ENCODE assay signal across 14 cellular contexts in the genomic region with DNA sequence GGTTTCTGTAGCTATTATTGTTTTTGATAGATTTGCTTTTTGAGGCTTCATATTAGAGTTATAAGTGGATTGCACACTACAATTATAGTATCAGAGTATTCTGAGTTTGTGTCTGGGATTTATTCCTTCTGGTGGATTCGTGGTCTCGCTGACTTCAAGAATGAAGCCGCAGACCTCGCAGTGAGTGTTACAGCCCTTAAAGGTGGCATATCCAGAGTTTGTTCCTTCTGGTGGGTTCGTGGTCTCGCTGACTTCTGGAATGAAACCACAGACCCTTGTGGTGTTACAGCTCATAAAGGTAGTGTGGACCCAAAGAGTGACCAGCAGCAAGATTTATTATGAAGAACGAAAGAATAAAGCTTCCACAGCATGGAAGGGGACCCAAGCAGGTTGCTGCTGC. TPM values are rescaled to one million over a fixed set of nuclear protein-coding genes. Genes with fewer than 3 reads are reported as not detected.
DNase-seq lines count a peak whose midpoint lies in the region; ATAC-seq lines count a peak whose summit lies in the region.
"Had no signal": no experiment of that assay in that cellular context is flagged by ENCODE, and none has a peak within 500 bp of the region (broad histone marks: within the 10 kb centered on the region; RNA-seq: fewer than 3 reads in every experiment).

No MANE protein-coding gene starts in this region.

- no peaks in the 10 kb centered on the region for H3K27me3 Mint-ChIP-seq in CD4-positive, alpha-beta memory T cell
- H3K27me3 Mint-ChIP-seq in central memory CD8-positive, alpha-beta T cell, result no peaks in the 10 kb centered on the region
- H3K27me3 Mint-ChIP-seq: B cell had no signal

- ATAC-seq in central memory CD8-positive, alpha-beta T cell (replicated peaks; ENCODE audit: extremely low read depth, poor library complexity, severe bottlenecking), result no peak
- ATAC-seq in stimulated activated effector memory CD8-positive, alpha-beta T cell treated with anti-CD3 and anti-CD28 coated beads, Interleukin-12 subunit alpha, Interleukin-12 subunit beta, amount 100 ng/mL, for 72 hours, result no peak
- ATAC-seq in HG03025 (IDR thresholded peaks at IDR 0.05; ENCODE audit: low FRiP score, unreplicated experiment) (no peak), HG03159 (IDR thresholded peaks at IDR 0.05; ENCODE audit: unreplicated experiment) (no peak)
- ATAC-seq: K562 had no signal

- CTCF ChIA-PET in CD4-positive, alpha-beta memory T cell (lab: Charles Lee; ENCODE audit: partially characterized antibody), result interaction anchor here (0.7 kb wide), 1 partner anchor 15 kb away, joined by 3 read pairs; no protein-coding TSS in a partner anchor

- H3K4me1 Mint-ChIP-seq in CD4-positive, alpha-beta memory T cell, result peaks cover 32 to 72% (median 55%) of the 10 kb centered on the region in 4 donors
- peaks cover 51% of the 10 kb centered on the region for H3K4me1 Mint-ChIP-seq in central memory CD8-positive, alpha-beta T cell
- peaks cover 49% of the 10 kb centered on the region for H3K4me1 Mint-ChIP-seq in stimulated activated effector memory CD8-positive, alpha-beta T cell treated with anti-CD3 and anti-CD28 coated beads, Interleukin-12 subunit alpha, Interleukin-12 subunit beta, amount 100 ng/mL, for 72 hours

- H3K36me3 Mint-ChIP-seq in CD4-positive, alpha-beta memory T cell, result peaks cover 0 to 2% of the 10 kb centered on the region in 2 donors
- peaks cover 3% of the 10 kb centered on the region for H3K36me3 Mint-ChIP-seq in central memory CD8-positive, alpha-beta T cell (ENCODE audit: insufficient read depth)
- no peaks in the 10 kb centered on the region for H3K36me3 Mint-ChIP-seq in stimulated activated effector memory CD8-positive, alpha-beta T cell treated with anti-CD3 and anti-CD28 coated beads, Interleukin-12 subunit alpha, Interleukin-12 subunit beta, amount 100 ng/mL, for 72 hours
- H3K36me3 Mint-ChIP-seq: CD14-positive monocyte had no signal

- no peak overlapping the region for H3K9ac ChIP-seq in BLaER1 treated with 17β-estradiol and CSF1 and Interleukin-3, amounts not matched to agents 10 nM and 100 nM

- H3K27ac ChIP-seq in BLaER1 treated with 17β-estradiol and CSF1 and Interleukin-3, amounts not matched to agents 10 nM and 100 nM, result peak overlapping the region in 6 of 11 experiments; percentile 47 to 68 (median 68); a peak in 10 of 22 replicates
- no peak overlapping the region for H3K27ac ChIP-seq in CD4-positive, alpha-beta memory T cell (ENCODE audit: low read depth, low read length)

- peaks cover 16 to 44% (median 31%) of the 10 kb centered on the region in 11 experiments for H3K9me3 ChIP-seq in BLaER1 treated with 17β-estradiol and CSF1 and Interleukin-3, amounts not matched to agents 10 nM and 100 nM (replicated peaks in 1 of 11)
- no peaks in the 10 kb centered on the region for H3K9me3 ChIP-seq in CD4-positive, alpha-beta memory T cell (ENCODE audit: control insufficient read depth in 1 of 2, low read length in 2 of 2)

- no peak overlapping the region for H3K4me3 ChIP-seq in BLaER1 treated with 17β-estradiol and CSF1 and Interleukin-3, amounts not matched to agents 10 nM and 100 nM
- H3K4me3 ChIP-seq in CD4-positive, alpha-beta memory T cell (ENCODE audit: low read length in 2 of 2), result no peak overlapping the region
- H3K4me3 ChIP-seq: K562 had no signal

- H3K36me3 ChIP-seq in BLaER1 treated with 17β-estradiol and CSF1 and Interleukin-3, amounts not matched to agents 10 nM and 100 nM, result 0 out of 22 replicates have a peak, but pooled peaks cover 0 to 9% (median 0%) of the 10 kb centered on the region in 11 experiments
- H3K36me3 ChIP-seq in CD4-positive, alpha-beta memory T cell (ENCODE audit: insufficient read depth, low read length), result no peaks in the 10 kb centered on the region

- H4K20me1 ChIP-seq in BLaER1 treated with 17β-estradiol and CSF1 and Interleukin-3, amounts not matched to agents 10 nM and 100 nM, result no peaks in the 10 kb centered on the region

- H3K9me3 Mint-ChIP-seq in CD4-positive, alpha-beta memory T cell, result peaks cover 0 to 13% (median 4%) of the 10 kb centered on the region in 8 donors
- no peaks in the 10 kb centered on the region for H3K9me3 Mint-ChIP-seq in central memory CD8-positive, alpha-beta T cell
- peaks cover 5% of the 10 kb centered on the region for H3K9me3 Mint-ChIP-seq in stimulated activated effector memory CD8-positive, alpha-beta T cell treated with anti-CD3 and anti-CD28 coated beads, Interleukin-12 subunit alpha, Interleukin-12 subunit beta, amount 100 ng/mL, for 72 hours

- H3K4me1 ChIP-seq in BLaER1 treated with 17β-estradiol and CSF1 and Interleukin-3, amounts not matched to agents 10 nM and 100 nM, result peaks cover 36 to 60% (median 43%) of the 10 kb centered on the region in 10 experiments
- peaks cover 50% of the 10 kb centered on the region for H3K4me1 ChIP-seq in CD4-positive, alpha-beta memory T cell (ENCODE audit: insufficient read depth, low read length)

- POLR2A ChIA-PET in CD4-positive, alpha-beta memory T cell (lab: Charles Lee; ENCODE audit: partially characterized antibody), result interaction anchor here (1.1 to 1.2 kb wide), 2 partner anchors 11 to 219 kb away, joined by 3 to 4 read pairs; partner anchors contain the start of gene PARP8

- intact Hi-C loops in CD4-positive, alpha-beta memory T cell (cut with micrococcal nuclease), result loop anchor here (10.0 kb wide), 1 partner anchor 147 kb away; no protein-coding TSS in a partner anchor

- no peak overlapping the region for H3K4me3 Mint-ChIP-seq in CD4-positive, alpha-beta memory T cell
- H3K4me3 Mint-ChIP-seq in central memory CD8-positive, alpha-beta T cell, result no peak overlapping the region
- H3K4me3 Mint-ChIP-seq in stimulated activated effector memory CD8-positive, alpha-beta T cell treated with anti-CD3 and anti-CD28 coated beads, Interleukin-12 subunit alpha, Interleukin-12 subunit beta, amount 100 ng/mL, for 72 hours, result no peak overlapping the region
- H3K4me3 Mint-ChIP-seq: B cell, H9 had no signal

- no peak for DNase-seq in CD4-positive, alpha-beta memory T cell
- no peak for DNase-seq in central memory CD8-positive, alpha-beta T cell (ENCODE audit: low spot score in 2 of 2)
- no peak for DNase-seq in stimulated activated effector memory CD8-positive, alpha-beta T cell treated with anti-CD3 and anti-CD28 coated beads, Interleukin-12 subunit alpha, Interleukin-12 subunit beta, amount 100 ng/mL, for 72 hours (ENCODE audit: low spot score in 2 of 2)
- no peak for DNase-seq in cerebellum (ENCODE audit: low spot score)
- DNase-seq: Calu3, DMS 273 treated with DMSO at 0.1 percent for 48 hours, GOT3, H9 had no signal

- H3K27me3 ChIP-seq in BLaER1 treated with 17β-estradiol and CSF1 and Interleukin-3, amounts not matched to agents 10 nM and 100 nM, result no peaks in the 10 kb centered on the region
- no peaks in the 10 kb centered on the region for H3K27me3 ChIP-seq in CD4-positive, alpha-beta memory T cell (ENCODE audit: insufficient read depth, low read length)

- peak overlapping the region in 4 of 7 donors; percentile 8 to 96 (median 54) for H3K27ac Mint-ChIP-seq in CD4-positive, alpha-beta memory T cell
- peak overlapping the region; percentile 64 for H3K27ac Mint-ChIP-seq in central memory CD8-positive, alpha-beta T cell (ENCODE audit: low read depth)
- H3K27ac Mint-ChIP-seq in stimulated activated effector memory CD8-positive, alpha-beta T cell treated with anti-CD3 and anti-CD28 coated beads, Interleukin-12 subunit alpha, Interleukin-12 subunit beta, amount 100 ng/mL, for 72 hours, result peak overlapping the region; percentile 16
- H3K27ac Mint-ChIP-seq: H9 had no signal

- H3K4me2 ChIP-seq in BLaER1 treated with 17β-estradiol and CSF1 and Interleukin-3, amounts not matched to agents 10 nM and 100 nM, result peak overlapping the region in 3 of 11 experiments; percentile 1 to 66 (median 60); a peak in 1 of 22 replicates

RNA-seq across cellular contexts. Expression of gene EMB, which starts 6.9 kb away (rescaled TPM):
- total RNA-seq in CD4-positive, alpha-beta memory T cell, result 100 to 1,000 TPM; 264 to 277 TPM
- polyA plus RNA-seq in CD4-positive, alpha-beta memory T cell, result 100 to 1,000 TPM; 176 to 275 TPM
- 7.9 TPM for total RNA-seq in cerebellum
- polyA plus RNA-seq: K562 had no signal

Comparison
In these comparisons a context has a peak if more than half of its experiments do, and no peak if none do; other contexts are left out.
1. RNA of gene EMB, which starts 6.9 kb away (total RNA-seq): 264 to 277 TPM in CD4-positive, alpha-beta memory T cell; 7.9 TPM in cerebellum (single experiment); every median in the first group is over 10 times any median in the second.
2. Peak in every context shown above with its lines, with median percentiles within 50 percentile points of each other: H3K27ac Mint-ChIP-seq.